ENCODE assay signal across 5 cellular contexts in the genomic region with DNA sequence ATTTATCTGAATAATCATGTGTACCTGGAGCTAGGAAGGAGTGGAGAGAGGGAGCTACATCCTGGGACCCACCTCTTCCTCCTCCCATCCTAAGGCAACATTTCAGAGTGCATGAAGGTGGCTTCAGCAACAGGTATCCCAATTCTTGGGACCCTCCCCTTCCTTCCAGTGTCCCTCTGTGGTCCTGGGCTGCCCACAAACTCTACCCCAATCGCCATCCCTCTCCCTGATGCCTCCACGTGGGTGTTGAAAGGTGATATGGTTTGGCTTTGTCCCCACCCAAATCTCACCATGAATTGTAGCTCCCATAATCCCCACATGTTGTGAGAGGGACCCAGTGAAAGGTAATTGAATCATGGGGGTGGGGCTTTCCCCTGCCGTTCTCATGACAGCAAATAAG.
"Had no signal": no experiment of that assay in that cellular context is flagged by ENCODE, and none has a peak within 500 bp of the region (broad histone marks: within the 10 kb centered on the region; RNA-seq: fewer than 3 reads in every experiment).

No MANE protein-coding gene starts in this region.

- H3K27ac ChIP-seq: HL-60 had no signal

- H3K27ac Mint-ChIP-seq: IgD-negative memory B cell had no signal

- DNase-seq: IMR-90, KBM-7 had no signal

- H3K4me3 Mint-ChIP-seq: IgD-negative memory B cell had no signal

- H3K4me1 Mint-ChIP-seq: IgD-negative memory B cell had no signal

- H3K4me3 ChIP-seq: K562 had no signal
